In the genomic region with DNA sequence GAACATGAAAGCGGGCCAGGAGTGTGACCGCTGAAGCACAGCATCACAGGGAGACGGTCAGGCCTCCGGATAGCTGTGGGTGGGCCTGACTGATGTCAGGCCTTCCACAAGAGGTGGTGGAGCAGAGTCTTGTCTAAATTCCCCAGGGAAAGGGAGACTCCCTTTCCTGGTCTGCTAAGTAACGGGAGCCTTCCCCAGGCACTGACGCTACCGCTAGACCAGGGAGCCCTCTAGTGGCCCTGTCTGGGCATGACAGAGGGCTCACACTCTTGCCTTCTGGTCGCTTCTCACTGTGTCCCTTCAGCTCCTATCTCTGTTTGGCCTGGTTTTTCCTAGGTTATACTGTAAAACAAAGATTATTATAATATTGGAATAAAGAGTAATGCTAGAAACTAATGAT, we compare ENCODE assay signal across 10 cellular contexts. TPM values are rescaled to one million over a fixed set of nuclear protein-coding genes. Genes with fewer than 3 reads are reported as not detected.
DNase-seq lines count a peak whose midpoint lies in the region; ATAC-seq and TF ChIP-seq lines count a peak whose summit lies in the region.
"Had no signal": no experiment of that assay in that cellular context is flagged by ENCODE, and none has a peak within 500 bp of the region (broad histone marks: within the 10 kb centered on the region; RNA-seq: fewer than 3 reads in every experiment).

No MANE protein-coding gene starts in this region.

- no peaks in the 10 kb centered on the region for H3K27me3 ChIP-seq in ascending aorta
- H3K27me3 ChIP-seq: BLaER1 treated with 17β-estradiol and CSF1 and Interleukin-3, amounts not matched to agents 10 nM and 100 nM had no signal

- no peak overlapping the region for H3K4me3 ChIP-seq in ascending aorta

- H3K27ac ChIP-seq in ascending aorta, result no peak overlapping the region
- H3K27ac ChIP-seq: BLaER1 treated with 17β-estradiol and CSF1 and Interleukin-3, amounts not matched to agents 10 nM and 100 nM had no signal

- H3K9me3 ChIP-seq in ascending aorta, result no peaks in the 10 kb centered on the region

- intact Hi-C loops in ascending aorta (cut with DNase I), result loop anchor here (2.0 kb wide), 1 partner anchor 65 kb away; no protein-coding TSS in a partner anchor

- H3K4me1 ChIP-seq in ascending aorta, result no peaks in the 10 kb centered on the region
- H3K4me1 ChIP-seq: BLaER1 treated with 17β-estradiol and CSF1 and Interleukin-3, amounts not matched to agents 10 nM and 100 nM had no signal

- no peaks in the 10 kb centered on the region for H3K36me3 ChIP-seq in ascending aorta

- ATAC-seq in GM18517 (IDR thresholded peaks at IDR 0.05; ENCODE audit: unreplicated experiment), result no peak

- TF ChIP-seq CTCF in ascending aorta (IDR thresholded peaks at IDR 0.05), result peak; percentile 71 to 90 (median 88)

- DNase-seq in NCI-H1694 (lab: John Stamatoyannopoulos, UW), result peak; percentile 4
- DNase-seq in NCI-H1694 treated with DMSO at 0.1 percent for 48 hours (lab: John Stamatoyannopoulos, UW), result no peak
- DNase-seq in RPMI7951 (ENCODE audit: low read depth), result peak; percentile 55
- peak in 1 of 2 donors; percentile 75 for DNase-seq in ascending aorta (ENCODE audit: low spot score in 2 of 2)
- peak; percentile 66 for DNase-seq in islet precursor cell
- DNase-seq in stimulated activated CD4-positive, alpha-beta T cell treated with anti-CD3 and anti-CD28 coated beads, TNF-alpha, amount 100 ng/mL, for 4 hours (ENCODE audit: low read depth in 3 of 3), result peak in 2 of 3 experiments; percentile 16 to 18
- no peak for DNase-seq in NCI-H446 treated with DMSO at 0.1 percent for 48 hours (lab: John Stamatoyannopoulos, UW)

RNA-seq across cellular contexts. Expression of a gene that starts 36.5 kb away (rescaled TPM):
- 8.4 and 8.8 TPM in 2 replicates for total RNA-seq in RPMI7951 (2014; rRNA removed; shearing (Covaris generic))
- not detected for total RNA-seq in ascending aorta
- total RNA-seq: aorta had no signal

RNA-seq across cellular contexts. Expression of a gene that starts 39.6 kb away (rescaled TPM):
- 30.9 and 32.1 TPM in 2 replicates for total RNA-seq in RPMI7951 (2014; rRNA removed; shearing (Covaris generic))
- 16.5 TPM for total RNA-seq in ascending aorta

Comparison
In these comparisons a context has a peak if more than half of its experiments do, and no peak if none do; other contexts are left out.
1. DNase-seq: peak in NCI-H1694 (single experiment), RPMI7951 (single experiment), islet precursor cell (single experiment) and stimulated activated CD4-positive, alpha-beta T cell treated with anti-CD3 and anti-CD28 coated beads, TNF-alpha, amount 100 ng/mL, for 4 hours (2 of 3); none in NCI-H1694 treated with DMSO at 0.1 percent for 48 hours (single experiment) and NCI-H446 treated with DMSO at 0.1 percent for 48 hours (single experiment).